Comparison of ENCODE assay signal across 16 cellular contexts in genomic region chr2:207048421-207048820, GRCh38.
DNase-seq lines count a peak whose midpoint lies in the region; ATAC-seq and TF ChIP-seq lines count a peak whose summit lies in the region.
"Had no signal": no experiment of that assay in that cellular context is flagged by ENCODE, and none has a peak within 500 bp of the region (broad histone marks: within the 10 kb centered on the region; RNA-seq: fewer than 3 reads in every experiment).

No MANE protein-coding gene starts in this region.

- H3K9me2 ChIP-seq in PC-9 (ENCODE audit: insufficient read depth), result no peaks in the 10 kb centered on the region

- ATAC-seq in foreskin keratinocyte, result peak; percentile 63

- H3K27me3 ChIP-seq in ascending aorta (no peaks in the 10 kb centered on the region), foreskin keratinocyte (no peaks in the 10 kb centered on the region), osteoblast (ENCODE audit: insufficient read depth, low read length) (no peaks in the 10 kb centered on the region), PC-9 (ENCODE audit: insufficient read depth, low read depth) (no peaks in the 10 kb centered on the region), HAP-1 (ENCODE audit: low read depth) (no peaks in the 10 kb centered on the region)
- H3K27me3 ChIP-seq: Peyer's patch had no signal

- no peak overlapping the region for H3K4me3 ChIP-seq in ascending aorta
- no peak overlapping the region for H3K4me3 ChIP-seq in osteoblast (ENCODE audit: insufficient read depth, low read length)
- no peak overlapping the region for H3K4me3 ChIP-seq in PC-9
- H3K4me3 ChIP-seq in HAP-1, result no peak overlapping the region
- H3K4me3 ChIP-seq: Peyer's patch had no signal

- DNase-seq in EH (ENCODE audit: low read depth) (peak; percentile 59), ascending aorta (ENCODE audit: low spot score in 2 of 2) (no peak), foreskin keratinocyte (peak in 1 of 2 donors; percentile 57), osteoblast (ENCODE audit: insufficient read length, low spot score, missing footprints) (no peak), PC-9 (no peak), G401 (ENCODE audit: low spot score) (no peak), HAP-1 (ENCODE audit: low spot score in 2 of 2) (no peak), NCI-H2081 treated with DMSO at 0.1 percent for 48 hours (lab: John Stamatoyannopoulos, UW) (no peak)
- DNase-seq: CD4-positive, CD25-positive, alpha-beta regulatory T cell; DND-41; Kasumi-1; NCI-H1417 treated with DMSO at 0.1 percent for 48 hours; NCI-H2029; NCI-H510A treated with DMSO at 0.1 percent for 48 hours; Peyer's patch; SIG-M5 had no signal

- H3K36me3 ChIP-seq in ascending aorta, result no peaks in the 10 kb centered on the region
- H3K36me3 ChIP-seq in osteoblast (ENCODE audit: insufficient read depth, low read length), result no peaks in the 10 kb centered on the region
- no peaks in the 10 kb centered on the region for H3K36me3 ChIP-seq in PC-9 (ENCODE audit: low read depth)
- H3K36me3 ChIP-seq in HAP-1 (replicated peaks), result no peaks in the 10 kb centered on the region
- H3K36me3 ChIP-seq: Peyer's patch had no signal

- no peak overlapping the region for H3K4me2 ChIP-seq in osteoblast (ENCODE audit: insufficient read depth, low read length)
- H3K4me2 ChIP-seq in PC-9, result no peak overlapping the region

- no peaks in the 10 kb centered on the region for H3F3A ChIP-seq in PC-9 (ENCODE audit: insufficient read depth, low read depth)

- intact Hi-C loops in ascending aorta (cut with DNase I) (no loop called here), PC-9 (cut with micrococcal nuclease; ENCODE audit: unreplicated experiment) (no loop called here)

- no peaks in the 10 kb centered on the region for H4K20me1 ChIP-seq in osteoblast (ENCODE audit: insufficient read depth, low read length)
- H4K20me1 ChIP-seq in PC-9 (ENCODE audit: insufficient read depth), result no peaks in the 10 kb centered on the region

- in situ Hi-C loops in G401 (cut with HindIII; ENCODE audit: low sequenced_read_pairs), result no loop called here
- in situ Hi-C loops in HAP-1 (cut with MboI; ENCODE audit: low sequenced_read_pairs), result no loop called here

- peak overlapping the region; percentile 37 for H2AFZ ChIP-seq in osteoblast (ENCODE audit: low read length)
- H2AFZ ChIP-seq in PC-9, result no peak overlapping the region

- TF ChIP-seq CTCF in ascending aorta (IDR thresholded peaks at IDR 0.05) (no peak), foreskin keratinocyte (conservative IDR thresholded peaks at IDR 0.05) (no peak), osteoblast (IDR thresholded peaks at IDR 0.05; ENCODE audit: extremely low read depth, low read depth, low read length) (no peak), PC-9 (conservative IDR thresholded peaks at IDR 0.05) (no peak)

- H3K79me2 ChIP-seq in osteoblast (ENCODE audit: insufficient read depth, low read length), result no peaks in the 10 kb centered on the region
- H3K79me2 ChIP-seq in PC-9 (ENCODE audit: low read depth), result no peaks in the 10 kb centered on the region

- no TSS peak for BruUV-seq in PC-9 (replicated peaks; lab: Mats Ljungman, UMichigan)

- CTCF ChIA-PET in PC-9 (lab: Charles Lee), result no interaction called here

- H3K4me1 ChIP-seq in ascending aorta (peaks cover 0 to 18% of the 10 kb centered on the region in 2 donors), foreskin keratinocyte (peaks cover 9% of the 10 kb centered on the region), osteoblast (ENCODE audit: insufficient read depth, low read length) (peaks cover 7% of the 10 kb centered on the region), PC-9 (replicated peaks; ENCODE audit: insufficient read depth) (no peaks in the 10 kb centered on the region), HAP-1 (peaks cover 11% of the 10 kb centered on the region)
- H3K4me1 ChIP-seq: Peyer's patch had no signal

- POLR2A ChIA-PET in PC-9 (lab: Charles Lee; ENCODE audit: unreplicated experiment), result no interaction called here

- no peaks in the 10 kb centered on the region for H3K9me3 ChIP-seq in ascending aorta
- no peaks in the 10 kb centered on the region for H3K9me3 ChIP-seq in osteoblast (ENCODE audit: low read depth, low read length)
- H3K9me3 ChIP-seq in PC-9 (ENCODE audit: insufficient read depth, low read depth), result no peaks in the 10 kb centered on the region
- no peaks in the 10 kb centered on the region for H3K9me3 ChIP-seq in HAP-1
- H3K9me3 ChIP-seq: Peyer's patch had no signal

- peak overlapping the region; percentile 37 to 38 for H3K27ac ChIP-seq in ascending aorta
- H3K27ac ChIP-seq in foreskin keratinocyte, result no peak overlapping the region
- H3K27ac ChIP-seq in osteoblast (ENCODE audit: low read depth, low read length), result no peak overlapping the region
- H3K27ac ChIP-seq in PC-9, result no peak overlapping the region
- H3K27ac ChIP-seq: Peyer's patch had no signal

Comparison
In these comparisons a context has a peak if more than half of its experiments do, and no peak if none do; other contexts are left out.
1. H3K27ac ChIP-seq: peak in ascending aorta (2 of 2); none in foreskin keratinocyte (single experiment), osteoblast (single experiment) and PC-9 (single experiment).